Comparison of ENCODE assay signal across 20 cellular contexts in the genomic region with DNA sequence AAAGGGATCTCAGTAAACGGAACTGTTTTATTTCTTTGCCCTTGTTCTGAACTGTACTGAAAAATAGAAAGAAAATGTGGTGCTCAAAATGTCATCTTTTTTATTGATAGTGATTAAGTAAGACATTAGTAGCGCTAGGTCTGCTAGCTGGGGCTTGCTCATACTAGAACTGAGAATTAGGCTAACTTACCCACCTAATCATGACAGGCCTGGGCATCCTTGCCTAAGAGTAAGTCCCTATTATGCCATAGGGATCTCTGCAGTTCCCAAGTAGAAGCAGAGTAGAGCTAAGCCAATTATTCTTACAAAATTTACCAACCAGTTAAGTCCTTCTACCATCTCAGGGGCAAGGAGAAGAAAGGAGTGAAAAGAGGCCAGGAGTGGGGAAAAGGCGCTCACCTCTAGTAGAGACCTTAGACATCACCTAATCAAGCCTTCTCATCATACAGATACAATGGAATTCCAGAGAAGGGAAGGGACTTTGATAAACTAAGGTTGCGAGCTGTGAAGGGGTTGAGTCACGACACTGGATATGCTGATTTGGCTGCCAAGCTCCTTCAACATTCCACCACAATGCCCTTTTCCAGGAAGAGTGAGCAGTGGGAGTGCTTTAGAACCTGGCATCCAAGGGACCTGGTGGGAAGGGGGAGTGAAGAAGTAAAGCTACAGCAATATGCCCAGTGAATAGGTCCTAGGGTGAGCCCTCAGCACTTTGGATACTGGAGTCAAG. TPM values are rescaled to one million over a fixed set of nuclear protein-coding genes. Genes with fewer than 3 reads are reported as not detected.
"Had no signal": no experiment of that assay in that cellular context is flagged by ENCODE, and none has a peak within 500 bp of the region (broad histone marks: within the 10 kb centered on the region; RNA-seq: fewer than 3 reads in every experiment).

No MANE protein-coding gene starts in this region.

- H3K27ac ChIP-seq: hepatocyte, neutrophil, transverse colon had no signal

- H3K36me3 ChIP-seq: neutrophil, transverse colon had no signal

- H3K27me3 ChIP-seq: hepatocyte had no signal

- H3K36me3 Mint-ChIP-seq: activated CD8-positive, alpha-beta memory T cell treated with anti-CD3 and anti-CD28 coated beads, Interleukin-2, amount 10 ng/mL, durations not matched to agents 7 days and 5 days; activated naive CD4-positive, alpha-beta T cell treated with anti-CD3 and anti-CD28 coated beads, Interleukin-2, amount 50 U/mL, for 72 hours; naive thymus-derived CD8-positive, alpha-beta T cell; stimulated activated effector memory CD8-positive, alpha-beta T cell treated with anti-CD3 and anti-CD28 coated beads, Interleukin-12 subunit alpha, Interleukin-12 subunit beta, amount 100 ng/mL, for 72 hours had no signal

- H3K9me3 ChIP-seq: mucosa of descending colon, neutrophil, transverse colon had no signal

- H3K27ac Mint-ChIP-seq: activated CD8-positive, alpha-beta memory T cell treated with anti-CD3 and anti-CD28 coated beads, Interleukin-2, amount 10 ng/mL, durations not matched to agents 7 days and 5 days; activated naive CD4-positive, alpha-beta T cell treated with anti-CD3 and anti-CD28 coated beads, Interleukin-2, amount 50 U/mL, for 72 hours; activated T-cell treated with anti-CD3 and anti-CD28 coated beads, Interleukin-2, amount 50 U/mL, for 24 hours; stimulated activated effector memory CD8-positive, alpha-beta T cell treated with anti-CD3 and anti-CD28 coated beads, Interleukin-12 subunit alpha, Interleukin-12 subunit beta, amount 100 ng/mL, for 72 hours had no signal

- ATAC-seq: activated CD8-positive, alpha-beta memory T cell treated with anti-CD3 and anti-CD28 coated beads, Interleukin-2, amount 10 ng/mL, durations not matched to agents 7 days and 5 days; activated naive CD4-positive, alpha-beta T cell treated with anti-CD3 and anti-CD28 coated beads, Interleukin-2, amount 50 U/mL, for 72 hours; left cardiac atrium; mucosa of descending colon; naive thymus-derived CD8-positive, alpha-beta T cell; right cardiac atrium; stimulated activated effector memory CD8-positive, alpha-beta T cell treated with anti-CD3 and anti-CD28 coated beads, Interleukin-12 subunit alpha, Interleukin-12 subunit beta, amount 100 ng/mL, for 72 hours had no signal

- H3K4me3 Mint-ChIP-seq: activated CD8-positive, alpha-beta memory T cell treated with anti-CD3 and anti-CD28 coated beads, Interleukin-2, amount 10 ng/mL, durations not matched to agents 7 days and 5 days; activated T-cell treated with anti-CD3 and anti-CD28 coated beads, Interleukin-2, amount 50 U/mL, for 24 hours; naive thymus-derived CD8-positive, alpha-beta T cell; stimulated activated effector memory CD8-positive, alpha-beta T cell treated with anti-CD3 and anti-CD28 coated beads, Interleukin-12 subunit alpha, Interleukin-12 subunit beta, amount 100 ng/mL, for 72 hours had no signal

- H3K4me3 ChIP-seq: hepatocyte, lung, mucosa of descending colon, smooth muscle cell, transverse colon had no signal

- DNase-seq: activated CD4-positive, alpha-beta T cell treated with anti-CD3 and anti-CD28 coated beads, Interleukin-2, amount 50 U/mL, for 48 hours; activated CD4-positive, CD25-positive, alpha-beta regulatory T cell treated with anti-CD3 and anti-CD28 coated beads, Interleukin-2, amount 50 U/mL, for 72 hours; activated CD8-positive, alpha-beta memory T cell treated with anti-CD3 and anti-CD28 coated beads, Interleukin-2, amount 10 ng/mL, durations not matched to agents 7 days and 5 days; activated effector memory CD4-positive, alpha-beta T cell treated with anti-CD3 and anti-CD28 coated beads, Interleukin-2, amount 50 U/mL, for 16 hours; activated T-cell treated with anti-CD3 and anti-CD28 coated beads, Interleukin-2, amount 50 U/mL, for 24 hours; amygdala; left cardiac atrium; mucosa of descending colon; posterior cingulate gyrus; right cardiac atrium; transverse colon had no signal

- H3K9me3 Mint-ChIP-seq: activated naive CD4-positive, alpha-beta T cell treated with anti-CD3 and anti-CD28 coated beads, Interleukin-2, amount 50 U/mL, for 72 hours; activated T-cell treated with anti-CD3 and anti-CD28 coated beads, Interleukin-2, amount 50 U/mL, for 24 hours; naive thymus-derived CD8-positive, alpha-beta T cell; stimulated activated effector memory CD8-positive, alpha-beta T cell treated with anti-CD3 and anti-CD28 coated beads, Interleukin-12 subunit alpha, Interleukin-12 subunit beta, amount 100 ng/mL, for 72 hours had no signal

RNA-seq across cellular contexts. Expression of gene RPTN, which starts 27.7 kb away (rescaled TPM):
- total RNA-seq: activated CD8-positive, alpha-beta memory T cell treated with anti-CD3 and anti-CD28 coated beads, Interleukin-2, amount 10 ng/mL, durations not matched to agents 7 days and 5 days; activated naive CD4-positive, alpha-beta T cell treated with anti-CD3 and anti-CD28 coated beads, Interleukin-2, amount 50 U/mL, for 72 hours; fibroblast of lung; hepatocyte; left cardiac atrium; lung; mucosa of descending colon; naive thymus-derived CD8-positive, alpha-beta T cell; right cardiac atrium; smooth muscle cell; transverse colon had no signal

RNA-seq across cellular contexts. Expression of gene HRNR, which starts 37.3 kb away (rescaled TPM):
- total RNA-seq: activated CD8-positive, alpha-beta memory T cell treated with anti-CD3 and anti-CD28 coated beads, Interleukin-2, amount 10 ng/mL, durations not matched to agents 7 days and 5 days; activated naive CD4-positive, alpha-beta T cell treated with anti-CD3 and anti-CD28 coated beads, Interleukin-2, amount 50 U/mL, for 72 hours; fibroblast of lung; hepatocyte; left cardiac atrium; lung; mucosa of descending colon; right cardiac atrium; smooth muscle cell; subcutaneous adipose tissue; transverse colon had no signal
